ENCODE assay signal across 13 cellular contexts in genomic region chr5:83162598-83162997, GRCh38.
"Had no signal": no experiment of that assay in that cellular context is flagged by ENCODE, and none has a peak within 500 bp of the region (broad histone marks: within the 10 kb centered on the region; RNA-seq: fewer than 3 reads in every experiment).

No MANE protein-coding gene starts in this region.

- H3K27me3 Mint-ChIP-seq: naive thymus-derived CD8-positive, alpha-beta T cell had no signal

- H3K4me1 ChIP-seq: esophagus squamous epithelium, sigmoid colon had no signal

- DNase-seq: effector memory CD4-positive, alpha-beta T cell; esophagus squamous epithelium; islet precursor cell; mammary epithelial cell; naive thymus-derived CD8-positive, alpha-beta T cell; sigmoid colon; small intestine; stimulated activated CD4-positive, alpha-beta T cell treated with anti-CD3 and anti-CD28 coated beads, Interleukin-12 subunit alpha, Interleukin-12 subunit beta, amount 100 ng/mL, for 4 hours; stimulated activated CD4-positive, alpha-beta T cell treated with anti-CD3 and anti-CD28 coated beads, Interleukin-2, amount 100 ng/mL, for 48 hours; stimulated activated naive CD4-positive, alpha-beta T cell treated with Interleukin-2 at 50 U/mL for 16 hours; trophoblast cell had no signal

- H3K27ac ChIP-seq: esophagus squamous epithelium, neutrophil, sigmoid colon had no signal

- H3K9me3 ChIP-seq: esophagus squamous epithelium, neutrophil, sigmoid colon had no signal

- H3K27me3 ChIP-seq: esophagus squamous epithelium, neutrophil, sigmoid colon had no signal

- H3K4me3 ChIP-seq: esophagus squamous epithelium, sigmoid colon had no signal

- ATAC-seq: left lobe of liver; naive thymus-derived CD8-positive, alpha-beta T cell had no signal

- H3K36me3 ChIP-seq: esophagus squamous epithelium, neutrophil, sigmoid colon had no signal

- H3K9me3 Mint-ChIP-seq: naive thymus-derived CD8-positive, alpha-beta T cell had no signal

- H3K4me3 Mint-ChIP-seq: naive thymus-derived CD8-positive, alpha-beta T cell had no signal

- H3K4me1 Mint-ChIP-seq: naive thymus-derived CD8-positive, alpha-beta T cell had no signal
